ENCODE assay signal across 9 cellular contexts in genomic region chr1:88462481-88463261, GRCh38.
DNase-seq lines count a peak whose midpoint lies in the region; TF ChIP-seq lines count a peak whose summit lies in the region.
"Had no signal": no experiment of that assay in that cellular context is flagged by ENCODE, and none has a peak within 500 bp of the region (broad histone marks: within the 10 kb centered on the region; RNA-seq: fewer than 3 reads in every experiment).

No MANE protein-coding gene starts in this region.

- no peaks in the 10 kb centered on the region for H3K9me3 ChIP-seq in mesodermal cell (ENCODE audit: control insufficient read depth, low read length)
- H3K9me3 ChIP-seq in vagina = no peaks in the 10 kb centered on the region

- peaks cover 10% of the 10 kb centered on the region for H3K36me3 Mint-ChIP-seq in Calu3 (ENCODE audit: insufficient read depth, unreplicated experiment)

- H3K4me3 ChIP-seq in epithelial cell of esophagus (ENCODE audit: low read length) (no peak overlapping the region), mesodermal cell (ENCODE audit: extremely low read depth, insufficient read depth, low read length, poor library complexity, severe bottlenecking) (peak overlapping the region; percentile 34), vagina (peak overlapping the region; percentile 46 to 58)

- TF ChIP-seq CTCF in Calu3 (IDR thresholded peaks at IDR 0.05; ENCODE audit: unreplicated experiment) = no peak
- no peak for TF ChIP-seq CTCF in epithelial cell of esophagus (IDR thresholded peaks at IDR 0.05; ENCODE audit: insufficient read depth, low read depth, low read length, missing control alignments)
- TF ChIP-seq CTCF in vagina (IDR thresholded peaks at IDR 0.05) = no peak
- TF ChIP-seq CTCF in GM20000 (IDR thresholded peaks at IDR 0.05; ENCODE audit: extremely low read depth, missing control alignments) = no peak

- no peak for TF ChIP-seq POLR2A in vagina (IDR thresholded peaks at IDR 0.05)

- H3K36me3 ChIP-seq in mesodermal cell (ENCODE audit: control insufficient read depth, insufficient read depth, low read length) = no peaks in the 10 kb centered on the region
- no peaks in the 10 kb centered on the region for H3K36me3 ChIP-seq in vagina

- no peak overlapping the region for H3K27ac Mint-ChIP-seq in Calu3 (ENCODE audit: unreplicated experiment)

- H3K27me3 ChIP-seq in vagina = no peaks in the 10 kb centered on the region

- WGBS in mesodermal cell (ENCODE audit: insufficient coverage in 2 of 2), 2 experiments = 2% methylated on average over 31 to 45 of the region's 70 CpGs

- intact Hi-C loops in Calu3 (cut with micrococcal nuclease; ENCODE audit: unreplicated experiment) (no loop called here), vagina (cut with DNase I) (no loop called here)

- H3K27ac ChIP-seq in mesodermal cell (ENCODE audit: low read depth, low read length, severe bottlenecking) (no peak overlapping the region), vagina (peak overlapping the region; percentile 86)

- H3K4me1 ChIP-seq in mesodermal cell (ENCODE audit: control insufficient read depth, insufficient read depth, low read length, poor library complexity, severe bottlenecking) = no peaks in the 10 kb centered on the region
- H3K4me1 ChIP-seq in vagina = no peaks in the 10 kb centered on the region

- H3K9me3 Mint-ChIP-seq in Calu3 (ENCODE audit: low read depth, unreplicated experiment) = no peaks in the 10 kb centered on the region
- H3K9me3 Mint-ChIP-seq: central memory CD8-positive, alpha-beta T cell had no signal

- DNase-seq in Calu3 (peak; percentile 40), NCI-H2227 treated with DMSO at 0.1 percent for 48 hours (lab: John Stamatoyannopoulos, UW) (peak; percentile 14), epithelial cell of esophagus (ENCODE audit: low read depth) (peak; percentile 46), vagina (ENCODE audit: extremely low spot score in 2 of 2) (no peak), SHP77 treated with DMSO at 0.1 percent for 48 hours (lab: John Stamatoyannopoulos, UW) (no peak), activated gamma-delta T cell treated with Interleukin-2 at 50 U/mL for 16 hours (no peak), GM20000 (ENCODE audit: low spot score) (no peak)

- H3K27me3 Mint-ChIP-seq in Calu3 (ENCODE audit: unreplicated experiment) = no peaks in the 10 kb centered on the region

- CTCF ChIA-PET in Calu3 (lab: Charles Lee) = no interaction called here

- peak overlapping the region; percentile 75 for H3K4me3 Mint-ChIP-seq in Calu3 (ENCODE audit: low read depth, unreplicated experiment)
- H3K4me3 Mint-ChIP-seq: central memory CD8-positive, alpha-beta T cell had no signal

- no peaks in the 10 kb centered on the region for H3K4me1 Mint-ChIP-seq in Calu3 (ENCODE audit: low read depth, unreplicated experiment)
- H3K4me1 Mint-ChIP-seq: central memory CD8-positive, alpha-beta T cell had no signal

- no TSS peak for BruUV-seq in Calu3 (replicated peaks; lab: Mats Ljungman, UMichigan)

Comparison
In these comparisons a context has a peak if more than half of its experiments do, and no peak if none do; other contexts are left out.
1. DNase-seq: peak in Calu3 (single experiment), NCI-H2227 treated with DMSO at 0.1 percent for 48 hours (single experiment) and epithelial cell of esophagus (single experiment); none in vagina (0 of 2), SHP77 treated with DMSO at 0.1 percent for 48 hours (single experiment), activated gamma-delta T cell treated with Interleukin-2 at 50 U/mL for 16 hours (single experiment) and GM20000 (single experiment).